ENCODE assay signal across 1 cellular context in the genomic region with DNA sequence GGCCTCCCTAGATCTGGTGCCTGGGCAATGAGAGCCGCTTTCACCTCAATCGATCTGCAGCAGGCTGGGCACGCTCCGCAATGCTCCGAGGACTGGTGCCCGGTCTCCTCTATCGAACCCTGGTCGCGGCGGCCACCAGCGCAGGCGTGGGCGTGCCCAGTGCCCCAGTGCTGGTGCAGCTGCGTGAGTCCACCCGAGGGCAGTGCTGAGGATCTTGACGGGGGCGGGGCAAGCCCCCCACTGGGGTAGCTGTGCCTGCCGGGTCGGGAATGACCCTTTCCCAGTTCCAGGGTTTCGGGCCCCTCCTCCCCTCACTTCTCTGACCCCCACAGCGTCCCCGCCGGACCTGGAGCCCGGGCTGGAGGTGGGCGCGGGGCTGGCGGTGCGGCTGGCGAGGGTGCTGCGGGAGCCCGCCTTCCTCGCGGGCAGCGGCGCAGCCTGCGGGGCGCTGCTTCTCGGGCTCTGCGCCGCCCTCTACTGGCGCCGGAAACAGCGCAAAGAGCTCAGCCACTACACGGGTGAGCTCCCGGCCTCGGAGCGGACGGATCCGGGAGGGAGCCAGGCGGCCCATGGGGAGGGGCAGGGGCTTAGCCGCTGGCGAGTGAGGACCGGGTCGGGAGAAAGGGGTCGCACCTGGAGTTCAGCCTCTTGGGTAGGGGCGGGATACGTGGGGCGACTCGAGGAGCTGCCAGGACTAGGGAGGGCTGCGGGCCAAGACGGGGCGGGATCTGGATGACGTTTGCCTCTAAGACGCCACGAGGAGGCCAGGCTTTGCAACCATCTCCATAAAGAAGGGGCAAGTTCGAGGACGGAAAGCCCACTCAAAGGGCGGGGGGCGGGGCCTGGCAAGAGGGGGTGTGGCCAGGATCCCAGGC.
TF ChIP-seq lines count a peak whose summit lies in the region.

No MANE protein-coding gene starts in this region.

TF ChIP-seq in HepG2, 621 proteins besides CTCF, POLR2A, EP300 and RAD21 (continued from another document and continues in another):
- TF ChIP-seq ZNF841 (CRISPR knock-in tag; IDR thresholded peaks at IDR 0.05; ENCODE audit: borderline replicate concordance) (no peak), EEA1 (CRISPR knock-in tag; IDR thresholded peaks at IDR 0.05; ENCODE audit: borderline replicate concordance) (0 out of 2 replicates have a peak, but pooled peaks have one; percentile 65), EED (CRISPR knock-in tag; IDR thresholded peaks at IDR 0.05) (no peak), ZBTB37 (CRISPR knock-in tag; IDR thresholded peaks at IDR 0.05) (no peak), FOXJ3 (CRISPR knock-in tag; IDR thresholded peaks at IDR 0.05; ENCODE audit: borderline replicate concordance) (no peak), NBN (conservative IDR thresholded peaks at IDR 0.05) (no peak), CBX2 (IDR thresholded peaks at IDR 0.05; ENCODE audit: low read depth, low read length) (no peak), CBX2 (CRISPR knock-in tag; IDR thresholded peaks at IDR 0.05; ENCODE audit: low read depth) (no peak), HNF1B (CRISPR knock-in tag; IDR thresholded peaks at IDR 0.05) (0 out of 2 replicates have a peak, but pooled peaks have one; percentile 22), DDIT3 (CRISPR knock-in tag; IDR thresholded peaks at IDR 0.05) (no peak), ZFP36L2 (CRISPR knock-in tag; IDR thresholded peaks at IDR 0.05) (no peak), ZBTB42 (CRISPR knock-in tag; IDR thresholded peaks at IDR 0.05) (peak; percentile 54; the same call in 1 of the 2 replicates), ZNF18 (CRISPR knock-in tag; IDR thresholded peaks at IDR 0.05; ENCODE audit: insufficient replicate concordance) (no peak), ELF1 (CRISPR knock-in tag; IDR thresholded peaks at IDR 0.05) (peak; percentile 48; the same call in 1 of the 2 replicates), SKIL (CRISPR knock-in tag; IDR thresholded peaks at IDR 0.05; ENCODE audit: borderline replicate concordance) (0 out of 2 replicates have a peak, but pooled peaks have one; percentile 36), HMG20B (CRISPR knock-in tag; conservative IDR thresholded peaks at IDR 0.05) (no peak), ZNF160 (CRISPR knock-in tag; IDR thresholded peaks at IDR 0.05) (no peak), MAZ (IDR thresholded peaks at IDR 0.05; ENCODE audit: borderline replicate concordance, low read depth, low read length) (no peak), MAZ (CRISPR knock-in tag; IDR thresholded peaks at IDR 0.05; ENCODE audit: low read depth) (peak; percentile 48; the same call in 1 of the 2 replicates), KLF6 (CRISPR knock-in tag; IDR thresholded peaks at IDR 0.05) (peak; percentile 49; the same call in 1 of the 2 replicates), TAF1 (CRISPR knock-in tag; IDR thresholded peaks at IDR 0.05) (peak; percentile 39; the same call in 1 of the 2 replicates), MIER3 (CRISPR knock-in tag; IDR thresholded peaks at IDR 0.05; ENCODE audit: borderline replicate concordance) (peak; percentile 53; the same call in 1 of the 2 replicates), RXRA (CRISPR knock-in tag; IDR thresholded peaks at IDR 0.05) (no peak), CBX1 (IDR thresholded peaks at IDR 0.05; ENCODE audit: low read depth) (no peak), KDM3A (CRISPR knock-in tag; IDR thresholded peaks at IDR 0.05; ENCODE audit: low read depth) (no peak), ZNF770 (CRISPR knock-in tag; IDR thresholded peaks at IDR 0.05) (0 out of 2 replicates have a peak, but pooled peaks have one; percentile 9), IKZF1 (IDR thresholded peaks at IDR 0.05) (no peak)
- TF ChIP-seq, protein P1, sequence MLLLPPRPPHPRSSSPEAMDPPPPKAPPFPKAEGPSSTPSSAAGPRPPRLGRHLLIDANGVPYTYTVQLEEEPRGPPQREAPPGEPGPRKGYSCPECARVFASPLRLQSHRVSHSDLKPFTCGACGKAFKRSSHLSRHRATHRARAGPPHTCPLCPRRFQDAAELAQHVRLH (CRISPR knock-in tag; IDR thresholded peaks at IDR 0.05; ENCODE audit: borderline replicate concordance, low read depth): no peak
- TF ChIP-seq, protein P2, sequence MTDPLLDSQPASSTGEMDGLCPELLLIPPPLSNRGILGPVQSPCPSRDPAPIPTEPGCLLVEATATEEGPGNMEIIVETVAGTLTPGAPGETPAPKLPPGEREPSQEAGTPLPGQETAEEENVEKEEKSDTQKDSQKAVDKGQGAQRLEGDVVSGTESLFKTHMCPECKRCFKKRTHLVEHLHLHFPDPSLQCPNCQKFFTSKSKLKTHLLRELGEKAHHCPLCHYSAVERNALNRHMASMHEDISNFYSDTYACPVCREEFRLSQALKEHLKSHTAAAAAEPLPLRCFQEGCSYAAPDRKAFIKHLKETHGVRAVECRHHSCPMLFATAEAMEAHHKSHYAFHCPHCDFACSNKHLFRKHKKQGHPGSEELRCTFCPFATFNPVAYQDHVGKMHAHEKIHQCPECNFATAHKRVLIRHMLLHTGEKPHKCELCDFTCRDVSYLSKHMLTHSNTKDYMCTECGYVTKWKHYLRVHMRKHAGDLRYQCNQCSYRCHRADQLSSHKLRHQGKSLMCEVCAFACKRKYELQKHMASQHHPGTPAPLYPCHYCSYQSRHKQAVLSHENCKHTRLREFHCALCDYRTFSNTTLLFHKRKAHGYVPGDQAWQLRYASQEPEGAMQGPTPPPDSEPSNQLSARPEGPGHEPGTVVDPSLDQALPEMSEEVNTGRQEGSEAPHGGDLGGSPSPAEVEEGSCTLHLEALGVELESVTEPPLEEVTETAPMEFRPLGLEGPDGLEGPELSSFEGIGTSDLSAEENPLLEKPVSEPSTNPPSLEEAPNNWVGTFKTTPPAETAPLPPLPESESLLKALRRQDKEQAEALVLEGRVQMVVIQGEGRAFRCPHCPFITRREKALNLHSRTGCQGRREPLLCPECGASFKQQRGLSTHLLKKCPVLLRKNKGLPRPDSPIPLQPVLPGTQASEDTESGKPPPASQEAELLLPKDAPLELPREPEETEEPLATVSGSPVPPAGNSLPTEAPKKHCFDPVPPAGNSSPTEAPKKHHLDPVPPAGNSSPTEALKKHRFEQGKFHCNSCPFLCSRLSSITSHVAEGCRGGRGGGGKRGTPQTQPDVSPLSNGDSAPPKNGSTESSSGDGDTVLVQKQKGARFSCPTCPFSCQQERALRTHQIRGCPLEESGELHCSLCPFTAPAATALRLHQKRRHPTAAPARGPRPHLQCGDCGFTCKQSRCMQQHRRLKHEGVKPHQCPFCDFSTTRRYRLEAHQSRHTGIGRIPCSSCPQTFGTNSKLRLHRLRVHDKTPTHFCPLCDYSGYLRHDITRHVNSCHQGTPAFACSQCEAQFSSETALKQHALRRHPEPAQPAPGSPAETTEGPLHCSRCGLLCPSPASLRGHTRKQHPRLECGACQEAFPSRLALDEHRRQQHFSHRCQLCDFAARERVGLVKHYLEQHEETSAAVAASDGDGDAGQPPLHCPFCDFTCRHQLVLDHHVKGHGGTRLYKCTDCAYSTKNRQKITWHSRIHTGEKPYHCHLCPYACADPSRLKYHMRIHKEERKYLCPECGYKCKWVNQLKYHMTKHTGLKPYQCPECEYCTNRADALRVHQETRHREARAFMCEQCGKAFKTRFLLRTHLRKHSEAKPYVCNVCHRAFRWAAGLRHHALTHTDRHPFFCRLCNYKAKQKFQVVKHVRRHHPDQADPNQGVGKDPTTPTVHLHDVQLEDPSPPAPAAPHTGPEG (CRISPR knock-in tag; IDR thresholded peaks at IDR 0.05): peak; percentile 58; the same call in 1 of the 2 replicates
- TF ChIP-seq, protein P3, sequence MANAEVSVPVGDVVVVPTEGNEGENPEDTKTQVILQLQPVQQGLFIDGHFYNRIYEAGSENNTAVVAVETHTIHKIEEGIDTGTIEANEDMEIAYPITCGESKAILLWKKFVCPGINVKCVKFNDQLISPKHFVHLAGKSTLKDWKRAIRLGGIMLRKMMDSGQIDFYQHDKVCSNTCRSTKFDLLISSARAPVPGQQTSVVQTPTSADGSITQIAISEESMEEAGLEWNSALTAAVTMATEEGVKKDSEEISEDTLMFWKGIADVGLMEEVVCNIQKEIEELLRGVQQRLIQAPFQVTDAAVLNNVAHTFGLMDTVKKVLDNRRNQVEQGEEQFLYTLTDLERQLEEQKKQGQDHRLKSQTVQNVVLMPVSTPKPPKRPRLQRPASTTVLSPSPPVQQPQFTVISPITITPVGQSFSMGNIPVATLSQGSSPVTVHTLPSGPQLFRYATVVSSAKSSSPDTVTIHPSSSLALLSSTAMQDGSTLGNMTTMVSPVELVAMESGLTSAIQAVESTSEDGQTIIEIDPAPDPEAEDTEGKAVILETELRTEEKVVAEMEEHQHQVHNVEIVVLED (CRISPR knock-in tag; IDR thresholded peaks at IDR 0.05; ENCODE audit: borderline replicate concordance): no peak
- TF ChIP-seq, protein P4, sequence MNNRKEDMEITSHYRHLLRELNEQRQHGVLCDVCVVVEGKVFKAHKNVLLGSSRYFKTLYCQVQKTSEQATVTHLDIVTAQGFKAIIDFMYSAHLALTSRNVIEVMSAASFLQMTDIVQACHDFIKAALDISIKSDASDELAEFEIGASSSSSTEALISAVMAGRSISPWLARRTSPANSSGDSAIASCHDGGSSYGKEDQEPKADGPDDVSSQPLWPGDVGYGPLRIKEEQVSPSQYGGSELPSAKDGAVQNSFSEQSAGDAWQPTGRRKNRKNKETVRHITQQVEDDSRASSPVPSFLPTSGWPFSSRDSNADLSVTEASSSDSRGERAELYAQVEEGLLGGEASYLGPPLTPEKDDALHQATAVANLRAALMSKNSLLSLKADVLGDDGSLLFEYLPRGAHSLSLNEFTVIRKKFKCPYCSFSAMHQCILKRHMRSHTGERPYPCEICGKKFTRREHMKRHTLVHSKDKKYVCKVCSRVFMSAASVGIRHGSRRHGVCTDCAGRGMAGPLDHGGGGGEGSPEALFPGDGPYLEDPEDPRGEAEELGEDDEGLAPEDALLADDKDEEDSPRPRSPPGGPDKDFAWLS (CRISPR knock-in tag; IDR thresholded peaks at IDR 0.05; ENCODE audit: borderline replicate concordance): no peak
